In genomic region chr6:36127462-36128016, GRCh38 we compare ENCODE assay signal across 12 cellular contexts. TPM values are rescaled to one million over a fixed set of nuclear protein-coding genes. Genes with fewer than 3 reads are reported as not detected.
DNase-seq lines count a peak whose midpoint lies in the region; ATAC-seq and TF ChIP-seq lines count a peak whose summit lies in the region.
"Had no signal": no experiment of that assay in that cellular context is flagged by ENCODE, and none has a peak within 500 bp of the region (broad histone marks: within the 10 kb centered on the region; RNA-seq: fewer than 3 reads in every experiment).

No MANE protein-coding gene starts in this region.

- no peak for ATAC-seq in activated CD8-positive, alpha-beta T cell treated with anti-CD3 and anti-CD28 coated beads, Interleukin-2, amount 10 ng/mL, durations not matched to agents 7 days and 5 days
- ATAC-seq in activated CD8-positive, alpha-beta T cell treated with anti-CD3 and anti-CD28 coated beads for 36 hours, result no peak
- ATAC-seq in upper lobe of left lung (ENCODE audit: low FRiP score in 2 of 2), result peak; percentile 63 to 68
- ATAC-seq in HG03457 (IDR thresholded peaks at IDR 0.05; ENCODE audit: unreplicated experiment), result no peak

- H3K4me1 Mint-ChIP-seq in activated CD8-positive, alpha-beta T cell treated with anti-CD3 and anti-CD28 coated beads, Interleukin-2, amount 10 ng/mL, durations not matched to agents 7 days and 5 days (ENCODE audit: low read depth), result peaks cover 81% of the 10 kb centered on the region
- H3K4me1 Mint-ChIP-seq in activated CD8-positive, alpha-beta T cell treated with anti-CD3 and anti-CD28 coated beads for 36 hours (ENCODE audit: low read depth), result peaks cover 65% of the 10 kb centered on the region
- H3K4me1 Mint-ChIP-seq in immature natural killer cell, result peaks cover 83 to 86% of the 10 kb centered on the region in 2 donors

- no peak overlapping the region for H3K27ac ChIP-seq in ascending aorta
- peak overlapping the region; percentile 23 to 79 (median 63) for H3K27ac ChIP-seq in upper lobe of left lung
- H3K27ac ChIP-seq: cardiac muscle cell had no signal

- TF ChIP-seq EP300 in upper lobe of left lung (IDR thresholded peaks at IDR 0.05), result peak in 2 of 4 donors; percentile 9 to 71

- H3K9me3 Mint-ChIP-seq in activated CD8-positive, alpha-beta T cell treated with anti-CD3 and anti-CD28 coated beads, Interleukin-2, amount 10 ng/mL, durations not matched to agents 7 days and 5 days (ENCODE audit: insufficient read depth), result no peaks in the 10 kb centered on the region
- H3K9me3 Mint-ChIP-seq in activated CD8-positive, alpha-beta T cell treated with anti-CD3 and anti-CD28 coated beads for 36 hours, result no peaks in the 10 kb centered on the region
- H3K9me3 Mint-ChIP-seq in immature natural killer cell, result no peaks in the 10 kb centered on the region
- H3K9me3 Mint-ChIP-seq: activated B cell treated with CpG ODN at 0.5 μM for 24 hours had no signal

- no peaks in the 10 kb centered on the region for H3K27me3 Mint-ChIP-seq in activated CD8-positive, alpha-beta T cell treated with anti-CD3 and anti-CD28 coated beads, Interleukin-2, amount 10 ng/mL, durations not matched to agents 7 days and 5 days (ENCODE audit: low read depth)
- H3K27me3 Mint-ChIP-seq in activated CD8-positive, alpha-beta T cell treated with anti-CD3 and anti-CD28 coated beads for 36 hours, result no peaks in the 10 kb centered on the region
- H3K27me3 Mint-ChIP-seq in immature natural killer cell (ENCODE audit: low read depth in 3 of 3), result peaks cover 4 to 15% (median 12%) of the 10 kb centered on the region in 3 donors
- H3K27me3 Mint-ChIP-seq: activated B cell treated with CpG ODN at 0.5 μM for 24 hours, B cell had no signal

- H3K36me3 ChIP-seq in ascending aorta (no peaks in the 10 kb centered on the region), upper lobe of left lung (peaks cover 0 to under 1% (median 0%) of the 10 kb centered on the region in 4 donors)
- H3K36me3 ChIP-seq: cardiac muscle cell had no signal

- no peak overlapping the region for H3K4me3 Mint-ChIP-seq in activated CD8-positive, alpha-beta T cell treated with anti-CD3 and anti-CD28 coated beads, Interleukin-2, amount 10 ng/mL, durations not matched to agents 7 days and 5 days
- no peak overlapping the region for H3K4me3 Mint-ChIP-seq in activated CD8-positive, alpha-beta T cell treated with anti-CD3 and anti-CD28 coated beads for 36 hours
- peak overlapping the region in 1 of 5 donors; percentile 33 for H3K4me3 Mint-ChIP-seq in immature natural killer cell
- H3K4me3 Mint-ChIP-seq: activated B cell treated with CpG ODN at 0.5 μM for 24 hours, B cell had no signal

- WGBS in upper lobe of left lung, 2 donors, result 56 to 75% methylated on average over 7 to 8 of the region's 8 CpGs

- H3K4me3 ChIP-seq in ascending aorta (no peak overlapping the region), upper lobe of left lung (peak overlapping the region in 1 of 4 donors; percentile 28)
- H3K4me3 ChIP-seq: cardiac muscle cell had no signal

- intact Hi-C loops in activated CD8-positive, alpha-beta T cell treated with anti-CD3 and anti-CD28 coated beads for 36 hours (cut with micrococcal nuclease), result loop anchor here (10.0 kb wide), 1 partner anchor 237 kb away; no protein-coding TSS in a partner anchor
- intact Hi-C loops in ascending aorta (cut with DNase I), result no loop called here

- CTCF ChIA-PET in activated CD8-positive, alpha-beta T cell treated with anti-CD3 and anti-CD28 coated beads, Interleukin-2, amount 10 ng/mL, durations not matched to agents 7 days and 5 days (lab: Charles Lee), result interaction anchor here (0.9 to 1.5 kb wide), 10 partner anchors 12 to 175 kb away, joined by 3 to 11 read pairs (median 4); no protein-coding TSS in a partner anchor
- CTCF ChIA-PET in activated CD8-positive, alpha-beta T cell treated with anti-CD3 and anti-CD28 coated beads for 36 hours (lab: Charles Lee), result interaction anchor here (1.1 to 1.8 kb wide), 3 partner anchors 19 to 100 kb away, joined by 3 to 6 read pairs (median 3); partner anchors contain the start of gene MAPK14

- H3K4me1 ChIP-seq in ascending aorta, result peaks cover 0 to 8% of the 10 kb centered on the region in 2 donors
- H3K4me1 ChIP-seq in upper lobe of left lung, result peaks cover 52 to 76% (median 65%) of the 10 kb centered on the region in 4 donors

- TF ChIP-seq POLR2A in upper lobe of left lung (IDR thresholded peaks at IDR 0.05), result peak in 1 of 4 donors; percentile 82

- peaks cover 7% of the 10 kb centered on the region for H3K36me3 Mint-ChIP-seq in activated CD8-positive, alpha-beta T cell treated with anti-CD3 and anti-CD28 coated beads, Interleukin-2, amount 10 ng/mL, durations not matched to agents 7 days and 5 days (ENCODE audit: low read depth)
- H3K36me3 Mint-ChIP-seq in activated CD8-positive, alpha-beta T cell treated with anti-CD3 and anti-CD28 coated beads for 36 hours (ENCODE audit: low read depth), result peaks cover 8% of the 10 kb centered on the region
- no peaks in the 10 kb centered on the region for H3K36me3 Mint-ChIP-seq in immature natural killer cell

- no peaks in the 10 kb centered on the region for H3K27me3 ChIP-seq in ascending aorta
- no peaks in the 10 kb centered on the region for H3K27me3 ChIP-seq in upper lobe of left lung

- H3K27ac Mint-ChIP-seq in activated CD8-positive, alpha-beta T cell treated with anti-CD3 and anti-CD28 coated beads, Interleukin-2, amount 10 ng/mL, durations not matched to agents 7 days and 5 days, result peak overlapping the region; percentile 15
- no peak overlapping the region for H3K27ac Mint-ChIP-seq in activated CD8-positive, alpha-beta T cell treated with anti-CD3 and anti-CD28 coated beads for 36 hours
- peak overlapping the region in 4 of 6 donors; percentile 75 to 81 (median 80) for H3K27ac Mint-ChIP-seq in immature natural killer cell
- H3K27ac Mint-ChIP-seq: activated B cell treated with CpG ODN at 0.5 μM for 24 hours had no signal

- DNase-seq in activated CD8-positive, alpha-beta T cell treated with anti-CD3 and anti-CD28 coated beads, Interleukin-2, amount 10 ng/mL, durations not matched to agents 7 days and 5 days, result no peak
- DNase-seq in activated CD8-positive, alpha-beta T cell treated with anti-CD3 and anti-CD28 coated beads for 36 hours, result no peak
- peak; percentile 54 to 82 for DNase-seq in ascending aorta (ENCODE audit: low spot score in 2 of 2)
- DNase-seq in immature natural killer cell, result no peak
- DNase-seq in upper lobe of left lung, result peak in 1 of 2 donors; percentile 93
- no peak for DNase-seq in NCI-H2029 (lab: John Stamatoyannopoulos, UW)
- DNase-seq in GM10266 (ENCODE audit: extremely low spot score), result no peak
- DNase-seq: activated B cell treated with CpG ODN at 0.5 μM for 24 hours, NCI-H446 had no signal

- no peak for TF ChIP-seq CTCF in activated CD8-positive, alpha-beta T cell treated with anti-CD3 and anti-CD28 coated beads for 36 hours (IDR thresholded peaks at IDR 0.05)
- no peak for TF ChIP-seq CTCF in ascending aorta (IDR thresholded peaks at IDR 0.05)
- TF ChIP-seq CTCF in upper lobe of left lung (IDR thresholded peaks at IDR 0.05), result no peak
- no peak for TF ChIP-seq CTCF in GM10266 (IDR thresholded peaks at IDR 0.05; ENCODE audit: control insufficient read depth, insufficient read depth, low read depth, missing control alignments)

- no peaks in the 10 kb centered on the region for H3K9me3 ChIP-seq in ascending aorta
- no peaks in the 10 kb centered on the region for H3K9me3 ChIP-seq in upper lobe of left lung

- POLR2A ChIA-PET in activated CD8-positive, alpha-beta T cell treated with anti-CD3 and anti-CD28 coated beads, Interleukin-2, amount 10 ng/mL, durations not matched to agents 7 days and 5 days (lab: Charles Lee), result interaction anchor here (2.0 kb wide), 1 partner anchor 99 kb away, joined by 5 read pairs; no protein-coding TSS in a partner anchor
- POLR2A ChIA-PET in activated CD8-positive, alpha-beta T cell treated with anti-CD3 and anti-CD28 coated beads for 36 hours (lab: Charles Lee), result interaction anchor here (1.1 kb wide), 1 partner anchor 15 kb away, joined by 3 read pairs; no protein-coding TSS in a partner anchor

RNA-seq across cellular contexts. Expression of gene MAPK13, which starts 2.8 kb away (rescaled TPM):
- total RNA-seq in activated CD8-positive, alpha-beta T cell treated with anti-CD3 and anti-CD28 coated beads, Interleukin-2, amount 10 ng/mL, durations not matched to agents 7 days and 5 days, result 10 to 100 TPM; 42.6 to 43.5 TPM
- total RNA-seq in activated CD8-positive, alpha-beta T cell treated with anti-CD3 and anti-CD28 coated beads for 36 hours, result 10 to 100 TPM; 60.4 to 60.9 TPM
- total RNA-seq in ascending aorta, result 7.7 TPM
- 10 to 100 TPM; 35.2 to 52.1 (median 38.4) TPM for polyA plus RNA-seq in immature natural killer cell
- total RNA-seq in upper lobe of left lung, result 10 to 100 TPM; 56.7 to 90.1 (median 80.1) TPM

Comparison
In these comparisons a context has a peak if more than half of its experiments do, and no peak if none do; other contexts are left out.
1. ATAC-seq: peak in upper lobe of left lung (2 of 2); none in activated CD8-positive, alpha-beta T cell treated with anti-CD3 and anti-CD28 coated beads, Interleukin-2, amount 10 ng/mL, durations not matched to agents 7 days and 5 days (single experiment), activated CD8-positive, alpha-beta T cell treated with anti-CD3 and anti-CD28 coated beads for 36 hours (single experiment) and HG03457 (single experiment).
2. DNase-seq: peak in ascending aorta (2 of 2); none in activated CD8-positive, alpha-beta T cell treated with anti-CD3 and anti-CD28 coated beads, Interleukin-2, amount 10 ng/mL, durations not matched to agents 7 days and 5 days (single experiment), activated CD8-positive, alpha-beta T cell treated with anti-CD3 and anti-CD28 coated beads for 36 hours (single experiment), immature natural killer cell (0 of 3), NCI-H2029 (single experiment) and GM10266 (single experiment).
3. H3K27ac ChIP-seq: peak in upper lobe of left lung (4 of 4); none in ascending aorta (0 of 2).